16 cellular contexts compared by ENCODE assay signal in the genomic region with DNA sequence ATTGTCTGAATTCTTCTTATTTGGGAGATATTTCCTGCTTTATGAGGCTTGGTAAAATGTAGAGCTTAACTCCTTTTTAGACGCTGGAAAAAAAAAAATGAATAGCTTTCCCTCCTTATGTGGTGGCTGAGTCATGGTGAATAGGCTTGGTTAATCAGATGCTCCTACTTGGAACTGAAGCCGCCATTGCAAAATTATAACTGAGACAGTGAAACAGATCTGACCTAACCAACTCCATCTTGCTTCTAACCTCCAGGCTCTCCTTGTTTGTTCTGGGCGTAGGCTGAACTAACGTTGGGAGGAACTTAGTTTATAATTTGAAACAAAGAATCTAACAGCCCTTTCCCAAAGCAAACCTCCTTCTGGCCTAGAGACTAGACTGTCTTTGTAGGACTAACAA. TPM values are rescaled to one million over a fixed set of nuclear protein-coding genes. Genes with fewer than 3 reads are reported as not detected.
DNase-seq lines count a peak whose midpoint lies in the region; ATAC-seq and TF ChIP-seq lines count a peak whose summit lies in the region.
"Had no signal": no experiment of that assay in that cellular context is flagged by ENCODE, and none has a peak within 500 bp of the region (broad histone marks: within the 10 kb centered on the region; RNA-seq: fewer than 3 reads in every experiment).

No MANE protein-coding gene starts in this region.

- TF ChIP-seq POLR2A in breast epithelium (IDR thresholded peaks at IDR 0.05), result no peak
- no peak for TF ChIP-seq POLR2A in gastrocnemius medialis (IDR thresholded peaks at IDR 0.05)

- no peaks in the 10 kb centered on the region for H3K36me3 Mint-ChIP-seq in MCF 10A (ENCODE audit: insufficient read depth, unreplicated experiment)

- H3K4me3 ChIP-seq in breast epithelium (no peak overlapping the region), fibroblast of mammary gland (ENCODE audit: control insufficient read depth, low read depth, low read length) (no peak overlapping the region), gastrocnemius medialis (no peak overlapping the region)
- H3K4me3 ChIP-seq: sigmoid colon, stomach had no signal

- H3K27ac Mint-ChIP-seq in MCF 10A (ENCODE audit: low read depth, unreplicated experiment), result no peak overlapping the region
- H3K27ac Mint-ChIP-seq: activated naive CD4-positive, alpha-beta T cell treated with anti-CD3 and anti-CD28 coated beads for 36 hours had no signal

- DNase-seq in MCF 10A (ENCODE audit: unreplicated experiment), result peak; percentile 49
- DNase-seq in breast epithelium (ENCODE audit: low spot score in 2 of 2), result no peak
- peak; percentile 16 for DNase-seq in SK-MEL-5 (ENCODE audit: low read depth, low spot score)
- peak; percentile 87 for DNase-seq in fibroblast of mammary gland (ENCODE audit: low read depth)
- no peak for DNase-seq in NCI-H2227 treated with DMSO at 0.1 percent for 48 hours (lab: John Stamatoyannopoulos, UW)
- DNase-seq in germinal center (ENCODE audit: low spot score), result no peak
- no peak for DNase-seq in gastrocnemius medialis
- DNase-seq: activated naive CD4-positive, alpha-beta T cell treated with anti-CD3 and anti-CD28 coated beads for 36 hours; NCI-H2081; NK-92 treated with Interleukin-12 subunit alpha and Interleukin-12 subunit beta, amount 100 ng/mL, for 24 hours; sigmoid colon; stomach; SW 1271 had no signal

- CTCF ChIA-PET in MCF 10A (lab: Yijun Ruan, JAX), result interaction anchor here (0.8 to 1.4 kb wide), 4 partner anchors 52 to 334 kb away, joined by 3 to 5 read pairs (median 4); no protein-coding TSS in a partner anchor

- ATAC-seq in GM21529 (IDR thresholded peaks at IDR 0.05; ENCODE audit: unreplicated experiment) (no peak), gastrocnemius medialis (no peak)

- H3K36me3 ChIP-seq in breast epithelium, result no peaks in the 10 kb centered on the region
- H3K36me3 ChIP-seq in gastrocnemius medialis, result no peaks in the 10 kb centered on the region
- H3K36me3 ChIP-seq: sigmoid colon, stomach had no signal

- H3K9me3 ChIP-seq in breast epithelium (no peaks in the 10 kb centered on the region), gastrocnemius medialis (no peaks in the 10 kb centered on the region)
- H3K9me3 ChIP-seq: sigmoid colon, stomach had no signal

- H3K4me1 Mint-ChIP-seq in MCF 10A (ENCODE audit: insufficient read depth, unreplicated experiment), result peaks cover 5% of the 10 kb centered on the region

- in situ Hi-C loops in SK-MEL-5 (cut with HindIII; ENCODE audit: low pct_unique_long_range_greater_than_20kb, low sequenced_read_pairs), result no loop called here
- in situ Hi-C loops in gastrocnemius medialis (cut with MboI; ENCODE audit: low sequenced_read_pairs in 4 of 4), result no loop called here

- no peaks in the 10 kb centered on the region for H3K9me3 Mint-ChIP-seq in MCF 10A (ENCODE audit: unreplicated experiment)

- H3K27ac ChIP-seq in breast epithelium (no peak overlapping the region), gastrocnemius medialis (no peak overlapping the region)
- H3K27ac ChIP-seq: 22Rv1, HL-60, sigmoid colon, stomach had no signal

- POLR2A ChIA-PET in MCF 10A (lab: Yijun Ruan, JAX), result no interaction called here

- no peaks in the 10 kb centered on the region for H3K27me3 ChIP-seq in breast epithelium
- no peaks in the 10 kb centered on the region for H3K27me3 ChIP-seq in gastrocnemius medialis
- H3K27me3 ChIP-seq: sigmoid colon, stomach had no signal

- H3K27me3 Mint-ChIP-seq in MCF 10A (ENCODE audit: insufficient read depth, unreplicated experiment), result no peaks in the 10 kb centered on the region

- no peak overlapping the region for H3K4me3 Mint-ChIP-seq in MCF 10A (ENCODE audit: unreplicated experiment)
- H3K4me3 Mint-ChIP-seq: activated naive CD4-positive, alpha-beta T cell treated with anti-CD3 and anti-CD28 coated beads for 36 hours had no signal

- TF ChIP-seq CTCF in MCF 10A (IDR thresholded peaks at IDR 0.05; ENCODE audit: unreplicated experiment) (no peak), breast epithelium (IDR thresholded peaks at IDR 0.05) (no peak), fibroblast of mammary gland (conservative IDR thresholded peaks at IDR 0.05; ENCODE audit: control insufficient read depth, insufficient read depth, low read depth, low read length) (no peak), gastrocnemius medialis (IDR thresholded peaks at IDR 0.05 in 4 of 5, conservative IDR thresholded peaks at IDR 0.05 in 1 of 5) (no peak)

- H3K4me1 ChIP-seq in breast epithelium, result no peaks in the 10 kb centered on the region
- peaks cover 0 to 4% of the 10 kb centered on the region in 2 donors for H3K4me1 ChIP-seq in gastrocnemius medialis
- H3K4me1 ChIP-seq: sigmoid colon had no signal

- intact Hi-C loops in MCF 10A (cut with micrococcal nuclease) (no loop called here), breast epithelium (cut with DNase I; ENCODE audit: low total_unique reads) (no loop called here), gastrocnemius medialis (cut with DNase I; ENCODE audit: low total_unique reads) (no loop called here)

- BruUV-seq in MCF 10A (replicated peaks; lab: Mats Ljungman, UMichigan), result no TSS peak

RNA-seq across cellular contexts. Expression of gene PLCB4, which starts 43.2 kb away (rescaled TPM):
- 0.22 and 0.91 TPM in 2 replicates for total RNA-seq in MCF 10A (2022)
- 10 to 100 TPM in 2 of 3 donors, 1 to 10 TPM in 1; 9.4 to 17.7 (median 13.0) TPM for total RNA-seq in breast epithelium
- total RNA-seq in SK-MEL-5 (2014; rRNA removed; shearing (Covaris generic)), result 15.8 and 16.1 TPM in 2 replicates
- 9.3 and 10.8 TPM in 2 replicates for polyA plus RNA-seq in SK-MEL-5 (2015; cell fraction: cytosol; rRNA removed)
- polyA plus RNA-seq in SK-MEL-5 (2015; cell fraction: nucleus; rRNA removed), result 46.6 and 55.2 TPM in 2 replicates
- 1 to 10 TPM; 2.3 to 3.9 (median 3.3) TPM for total RNA-seq in gastrocnemius medialis
- total RNA-seq: activated naive CD4-positive, alpha-beta T cell treated with anti-CD3 and anti-CD28 coated beads for 36 hours had no signal

Comparison
In these comparisons a context has a peak if more than half of its experiments do, and no peak if none do; other contexts are left out.
1. DNase-seq: peak in MCF 10A (single experiment), SK-MEL-5 (single experiment) and fibroblast of mammary gland (single experiment); none in breast epithelium (0 of 2), NCI-H2227 treated with DMSO at 0.1 percent for 48 hours (single experiment), germinal center (single experiment) and gastrocnemius medialis (0 of 2).